Comparison of ENCODE assay signal across 26 cellular contexts in genomic region chr6:144476286-144476685, GRCh38.
DNase-seq lines count a peak whose midpoint lies in the region; ATAC-seq lines count a peak whose summit lies in the region.
"Had no signal": no experiment of that assay in that cellular context is flagged by ENCODE, and none has a peak within 500 bp of the region (broad histone marks: within the 10 kb centered on the region; RNA-seq: fewer than 3 reads in every experiment).

No MANE protein-coding gene starts in this region.

- H3K4me1 ChIP-seq in naive thymus-derived CD4-positive, alpha-beta T cell (ENCODE audit: control insufficient read depth in 2 of 2, insufficient read depth in 2 of 2, low read length in 2 of 2), result no peaks in the 10 kb centered on the region
- H3K4me1 ChIP-seq: BLaER1 had no signal

- H3K27me3 ChIP-seq in naive thymus-derived CD4-positive, alpha-beta T cell (ENCODE audit: control insufficient read depth in 2 of 2, insufficient read depth in 2 of 2, low read length in 2 of 2), result no peaks in the 10 kb centered on the region
- H3K27me3 ChIP-seq: ascending aorta, BLaER1 had no signal

- CTCF ChIA-PET in naive thymus-derived CD4-positive, alpha-beta T cell (lab: Charles Lee), result interaction anchor here (1.3 kb wide), 1 partner anchor 214 kb away, joined by 3 read pairs; no protein-coding TSS in a partner anchor

- H3K4me3 ChIP-seq in naive thymus-derived CD4-positive, alpha-beta T cell (ENCODE audit: low read length), result no peak overlapping the region
- H3K4me3 ChIP-seq: ascending aorta, BLaER1 had no signal

- no peak for DNase-seq in stimulated activated naive CD8-positive, alpha-beta T cell treated with anti-CD3 and anti-CD28 coated beads, Interleukin-15, amount 100 ng/mL, for 72 hours
- no peak for DNase-seq in activated T-helper 1 cell treated with anti-CD3 and anti-CD28 coated beads, Interleukin-12 subunit alpha, Interleukin-12 subunit beta, Interleukin-2, Interleukin-4 antibody, amounts not matched to agents 30 ng/mL and 10 ng/mL and 1 ng/mL, durations not matched to agents 14 hours and 24 hours and 36 hours (ENCODE audit: low spot score)
- DNase-seq in naive thymus-derived CD4-positive, alpha-beta T cell, result no peak
- DNase-seq in MV-4-11 (lab: John Stamatoyannopoulos, UW) (no peak), midbrain (lab: John Stamatoyannopoulos, UW) (no peak), left colon (no peak)
- DNase-seq in stimulated activated CD4-positive, alpha-beta T cell treated with anti-CD3 and anti-CD28 coated beads, Interleukin-4, amount 100 ng/mL, for 4 hours, result no peak
- DNase-seq: activated CD4-positive, CD25-positive, alpha-beta regulatory T cell treated with anti-CD3 and anti-CD28 coated beads, Interleukin-2, amount 50 U/mL, for 72 hours; activated CD8-positive, alpha-beta memory T cell treated with anti-CD3 and anti-CD28 coated beads for 24 hours; activated naive CD4-positive, alpha-beta T cell treated with anti-CD3 and anti-CD28 coated beads, Interleukin-2, amount 10 ng/mL, durations not matched to agents 7 days and 5 days; effector CD8-positive, alpha-beta T cell; H9; hippocampal formation; left cardiac atrium; NCI-H146; NCI-H446; NCI-H748 treated with DMSO at 0.1 percent for 48 hours; Right ventricle myocardium superior; trophoblast cell had no signal

- H3K4me1 Mint-ChIP-seq in stimulated activated naive CD8-positive, alpha-beta T cell treated with anti-CD3 and anti-CD28 coated beads, Interleukin-15, Interleukin-2, amounts not matched to agents 100 ng/mL and 50 ng/mL, for 24 hours (ENCODE audit: low read depth), result no peaks in the 10 kb centered on the region
- no peaks in the 10 kb centered on the region for H3K4me1 Mint-ChIP-seq in stimulated activated naive CD8-positive, alpha-beta T cell treated with anti-CD3 and anti-CD28 coated beads, Interleukin-15, amount 100 ng/mL, for 72 hours
- no peaks in the 10 kb centered on the region for H3K4me1 Mint-ChIP-seq in activated T-helper 1 cell treated with anti-CD3 and anti-CD28 coated beads, Interleukin-12 subunit alpha, Interleukin-12 subunit beta, Interleukin-2, Interleukin-4 antibody, amounts not matched to agents 30 ng/mL and 10 ng/mL and 1 ng/mL, durations not matched to agents 14 hours and 24 hours and 36 hours (ENCODE audit: low read depth)
- H3K4me1 Mint-ChIP-seq in naive thymus-derived CD4-positive, alpha-beta T cell, result peaks cover 0 to 8% (median 0%) of the 10 kb centered on the region in 7 donors
- H3K4me1 Mint-ChIP-seq: activated naive CD4-positive, alpha-beta T cell treated with anti-CD3 and anti-CD28 coated beads, Interleukin-2, amount 10 ng/mL, durations not matched to agents 7 days and 5 days; H9 had no signal

- H3K9me3 Mint-ChIP-seq in stimulated activated naive CD8-positive, alpha-beta T cell treated with anti-CD3 and anti-CD28 coated beads, Interleukin-15, Interleukin-2, amounts not matched to agents 100 ng/mL and 50 ng/mL, for 24 hours, result no peaks in the 10 kb centered on the region
- H3K9me3 Mint-ChIP-seq in stimulated activated naive CD8-positive, alpha-beta T cell treated with anti-CD3 and anti-CD28 coated beads, Interleukin-15, amount 100 ng/mL, for 72 hours, result no peaks in the 10 kb centered on the region
- H3K9me3 Mint-ChIP-seq in activated T-helper 1 cell treated with anti-CD3 and anti-CD28 coated beads, Interleukin-12 subunit alpha, Interleukin-12 subunit beta, Interleukin-2, Interleukin-4 antibody, amounts not matched to agents 30 ng/mL and 10 ng/mL and 1 ng/mL, durations not matched to agents 14 hours and 24 hours and 36 hours, result no peaks in the 10 kb centered on the region
- no peaks in the 10 kb centered on the region for H3K9me3 Mint-ChIP-seq in naive thymus-derived CD4-positive, alpha-beta T cell
- H3K9me3 Mint-ChIP-seq: activated naive CD4-positive, alpha-beta T cell treated with anti-CD3 and anti-CD28 coated beads, Interleukin-2, amount 10 ng/mL, durations not matched to agents 7 days and 5 days; H9; IgD-negative memory B cell had no signal

- no peak overlapping the region for H3K4me3 Mint-ChIP-seq in stimulated activated naive CD8-positive, alpha-beta T cell treated with anti-CD3 and anti-CD28 coated beads, Interleukin-15, Interleukin-2, amounts not matched to agents 100 ng/mL and 50 ng/mL, for 24 hours
- no peak overlapping the region for H3K4me3 Mint-ChIP-seq in stimulated activated naive CD8-positive, alpha-beta T cell treated with anti-CD3 and anti-CD28 coated beads, Interleukin-15, amount 100 ng/mL, for 72 hours
- no peak overlapping the region for H3K4me3 Mint-ChIP-seq in activated T-helper 1 cell treated with anti-CD3 and anti-CD28 coated beads, Interleukin-12 subunit alpha, Interleukin-12 subunit beta, Interleukin-2, Interleukin-4 antibody, amounts not matched to agents 30 ng/mL and 10 ng/mL and 1 ng/mL, durations not matched to agents 14 hours and 24 hours and 36 hours
- no peak overlapping the region for H3K4me3 Mint-ChIP-seq in naive thymus-derived CD4-positive, alpha-beta T cell
- H3K4me3 Mint-ChIP-seq: activated naive CD4-positive, alpha-beta T cell treated with anti-CD3 and anti-CD28 coated beads, Interleukin-2, amount 10 ng/mL, durations not matched to agents 7 days and 5 days; H9; IgD-negative memory B cell had no signal

- peaks cover 3 to 49% (median 27%) of the 10 kb centered on the region in 3 experiments for H3K36me3 ChIP-seq in naive thymus-derived CD4-positive, alpha-beta T cell (ENCODE audit: control insufficient read depth in 2 of 3, insufficient read depth in 3 of 3, low read length in 3 of 3)

- H3K27me3 Mint-ChIP-seq in stimulated activated naive CD8-positive, alpha-beta T cell treated with anti-CD3 and anti-CD28 coated beads, Interleukin-15, Interleukin-2, amounts not matched to agents 100 ng/mL and 50 ng/mL, for 24 hours, result no peaks in the 10 kb centered on the region
- no peaks in the 10 kb centered on the region for H3K27me3 Mint-ChIP-seq in stimulated activated naive CD8-positive, alpha-beta T cell treated with anti-CD3 and anti-CD28 coated beads, Interleukin-15, amount 100 ng/mL, for 72 hours
- H3K27me3 Mint-ChIP-seq in activated T-helper 1 cell treated with anti-CD3 and anti-CD28 coated beads, Interleukin-12 subunit alpha, Interleukin-12 subunit beta, Interleukin-2, Interleukin-4 antibody, amounts not matched to agents 30 ng/mL and 10 ng/mL and 1 ng/mL, durations not matched to agents 14 hours and 24 hours and 36 hours (ENCODE audit: insufficient read depth), result no peaks in the 10 kb centered on the region
- no peaks in the 10 kb centered on the region for H3K27me3 Mint-ChIP-seq in naive thymus-derived CD4-positive, alpha-beta T cell
- H3K27me3 Mint-ChIP-seq: activated naive CD4-positive, alpha-beta T cell treated with anti-CD3 and anti-CD28 coated beads, Interleukin-2, amount 10 ng/mL, durations not matched to agents 7 days and 5 days; IgD-negative memory B cell had no signal

- no peak overlapping the region for H3K27ac ChIP-seq in naive thymus-derived CD4-positive, alpha-beta T cell (ENCODE audit: low read depth, low read length)
- H3K27ac ChIP-seq: ascending aorta, BLaER1, epithelial cell of prostate had no signal

- POLR2A ChIA-PET in naive thymus-derived CD4-positive, alpha-beta T cell (lab: Charles Lee), result interaction anchor here (0.8 kb wide), 1 partner anchor 132 kb away, joined by 3 read pairs; no protein-coding TSS in a partner anchor

- peaks cover 30% of the 10 kb centered on the region for H3K36me3 Mint-ChIP-seq in stimulated activated naive CD8-positive, alpha-beta T cell treated with anti-CD3 and anti-CD28 coated beads, Interleukin-15, Interleukin-2, amounts not matched to agents 100 ng/mL and 50 ng/mL, for 24 hours (ENCODE audit: low read depth)
- peaks cover 45% of the 10 kb centered on the region for H3K36me3 Mint-ChIP-seq in activated T-helper 1 cell treated with anti-CD3 and anti-CD28 coated beads, Interleukin-12 subunit alpha, Interleukin-12 subunit beta, Interleukin-2, Interleukin-4 antibody, amounts not matched to agents 30 ng/mL and 10 ng/mL and 1 ng/mL, durations not matched to agents 14 hours and 24 hours and 36 hours (ENCODE audit: low read depth)
- peaks cover 11 to 59% (median 34%) of the 10 kb centered on the region in 5 donors for H3K36me3 Mint-ChIP-seq in naive thymus-derived CD4-positive, alpha-beta T cell

- peak overlapping the region; percentile 54 for H3K27ac Mint-ChIP-seq in stimulated activated naive CD8-positive, alpha-beta T cell treated with anti-CD3 and anti-CD28 coated beads, Interleukin-15, Interleukin-2, amounts not matched to agents 100 ng/mL and 50 ng/mL, for 24 hours
- no peak overlapping the region for H3K27ac Mint-ChIP-seq in stimulated activated naive CD8-positive, alpha-beta T cell treated with anti-CD3 and anti-CD28 coated beads, Interleukin-15, amount 100 ng/mL, for 72 hours
- peak overlapping the region; percentile 7 for H3K27ac Mint-ChIP-seq in activated T-helper 1 cell treated with anti-CD3 and anti-CD28 coated beads, Interleukin-12 subunit alpha, Interleukin-12 subunit beta, Interleukin-2, Interleukin-4 antibody, amounts not matched to agents 30 ng/mL and 10 ng/mL and 1 ng/mL, durations not matched to agents 14 hours and 24 hours and 36 hours
- peak overlapping the region in 7 of 9 donors; percentile 15 to 78 (median 61) for H3K27ac Mint-ChIP-seq in naive thymus-derived CD4-positive, alpha-beta T cell
- H3K27ac Mint-ChIP-seq: activated naive CD4-positive, alpha-beta T cell treated with anti-CD3 and anti-CD28 coated beads, Interleukin-2, amount 10 ng/mL, durations not matched to agents 7 days and 5 days; H9; IgD-negative memory B cell had no signal

- intact Hi-C loops in activated T-helper 1 cell treated with anti-CD3 and anti-CD28 coated beads, Interleukin-12 subunit alpha, Interleukin-12 subunit beta, Interleukin-2, Interleukin-4 antibody, amounts not matched to agents 30 ng/mL and 10 ng/mL and 1 ng/mL, durations not matched to agents 14 hours and 24 hours and 36 hours (cut with micrococcal nuclease), result no loop called here
- intact Hi-C loops in naive thymus-derived CD4-positive, alpha-beta T cell (cut with micrococcal nuclease), result no loop called here
- intact Hi-C loops in left colon (cut with DNase I, micrococcal nuclease), result no loop called here

- no peaks in the 10 kb centered on the region for H3K9me3 ChIP-seq in naive thymus-derived CD4-positive, alpha-beta T cell (ENCODE audit: control insufficient read depth in 2 of 3, low read length in 3 of 3)
- H3K9me3 ChIP-seq: ascending aorta, BLaER1 had no signal

- no peak for ATAC-seq in stimulated activated naive CD8-positive, alpha-beta T cell treated with anti-CD3 and anti-CD28 coated beads, Interleukin-15, amount 100 ng/mL, for 72 hours
- no peak for ATAC-seq in naive thymus-derived CD4-positive, alpha-beta T cell
- no peak for ATAC-seq in left colon
- ATAC-seq: left cardiac atrium, Panc1, sciatic nerve had no signal

Comparison
In these comparisons a context has a peak if more than half of its experiments do, and no peak if none do; other contexts are left out.
1. H3K27ac Mint-ChIP-seq: peak in stimulated activated naive CD8-positive, alpha-beta T cell treated with anti-CD3 and anti-CD28 coated beads, Interleukin-15, Interleukin-2, amounts not matched to agents 100 ng/mL and 50 ng/mL, for 24 hours (single experiment), activated T-helper 1 cell treated with anti-CD3 and anti-CD28 coated beads, Interleukin-12 subunit alpha, Interleukin-12 subunit beta, Interleukin-2, Interleukin-4 antibody, amounts not matched to agents 30 ng/mL and 10 ng/mL and 1 ng/mL, durations not matched to agents 14 hours and 24 hours and 36 hours (single experiment) and naive thymus-derived CD4-positive, alpha-beta T cell (7 of 9); none in stimulated activated naive CD8-positive, alpha-beta T cell treated with anti-CD3 and anti-CD28 coated beads, Interleukin-15, amount 100 ng/mL, for 72 hours (0 of 2).